Comparison of ENCODE assay signal across 8 cellular contexts in the genomic region with DNA sequence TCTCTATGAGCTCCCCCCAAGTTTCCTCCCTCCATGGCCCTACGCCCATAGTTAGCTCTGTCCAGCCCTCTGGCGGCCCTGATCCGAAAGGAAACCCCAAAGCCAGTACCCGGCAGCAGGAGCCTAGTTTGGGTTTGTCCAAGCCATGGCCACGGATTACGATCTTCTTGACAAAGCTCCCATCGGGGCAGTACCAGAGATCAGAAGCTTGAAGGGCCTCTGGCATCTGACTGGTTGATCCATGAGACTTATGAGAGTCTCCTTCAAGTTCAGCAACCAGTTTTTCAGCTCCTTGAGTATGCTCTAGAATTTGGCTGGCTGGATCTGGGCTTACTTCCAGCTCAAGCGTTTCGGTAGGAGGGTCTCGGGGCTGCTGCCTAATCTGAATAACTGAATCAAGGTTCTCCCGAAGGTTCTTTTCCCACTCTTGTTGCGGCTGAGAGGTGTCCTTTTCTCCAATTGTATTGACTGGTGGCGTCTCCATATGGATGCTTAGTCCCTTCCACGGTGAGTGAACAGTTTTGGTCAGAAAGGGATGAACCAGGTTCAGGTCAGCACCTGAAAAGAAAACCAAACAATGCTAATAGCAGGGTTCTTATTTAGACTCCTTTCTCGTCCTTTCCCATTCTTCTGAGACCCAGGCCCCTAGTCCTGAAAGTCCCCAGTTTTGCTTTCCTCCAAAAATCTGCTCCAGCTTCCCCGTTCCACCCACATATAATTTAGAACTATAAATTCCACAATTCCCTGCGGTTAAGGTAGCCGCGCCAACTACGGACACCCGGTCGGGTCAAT. TPM values are rescaled to one million over a fixed set of nuclear protein-coding genes. Genes with fewer than 3 reads are reported as not detected.
DNase-seq lines count a peak whose midpoint lies in the region; ATAC-seq and TF ChIP-seq lines count a peak whose summit lies in the region.

No MANE protein-coding gene starts in this region.

- H3K27ac ChIP-seq in SU-DHL-6 (ENCODE audit: low read depth, low read length) (0 out of 2 replicates have a peak overlapping the region, but pooled peaks have one; percentile 6), foreskin keratinocyte (peak overlapping the region; percentile 81), psoas muscle (peak overlapping the region; percentile 89)

- no peaks in the 10 kb centered on the region for H4K20me1 ChIP-seq in SU-DHL-6 (ENCODE audit: low read depth, low read length)

- H3K9me3 ChIP-seq in SU-DHL-6 (ENCODE audit: insufficient read depth, low read length) (no peaks in the 10 kb centered on the region), psoas muscle (no peaks in the 10 kb centered on the region)

- H3K36me3 ChIP-seq in SU-DHL-6 (ENCODE audit: low read length) (peaks cover 8% of the 10 kb centered on the region; the same call in 1 of the 2 replicates), psoas muscle (ENCODE audit: insufficient read depth in 1 of 2, low read depth in 1 of 2) (peaks cover under 1 to 28% of the 10 kb centered on the region in 2 donors)

- peaks cover 7% of the 10 kb centered on the region for H3K4me1 ChIP-seq in foreskin keratinocyte
- H3K4me1 ChIP-seq in psoas muscle, result peaks cover 26% of the 10 kb centered on the region

- intact Hi-C loops in psoas muscle (cut with DNase I), result loop anchor here (2.0 to 5.0 kb wide), 3 partner anchors 47 to 1158 kb away; partner anchors contain the start of genes AGPAT1 (in 2 of the 2), PFDN6 (in 1 of the 2), RNF5 (in 1 of the 2) and WDR46 (in 1 of the 2)

- H3F3A ChIP-seq in SU-DHL-6 (ENCODE audit: insufficient read depth), result peaks cover 9% of the 10 kb centered on the region; the same call in 1 of the 2 replicates

- no peaks in the 10 kb centered on the region for H3K9me2 ChIP-seq in SU-DHL-6 (replicated peaks; ENCODE audit: insufficient read depth, low read length)

- TF ChIP-seq CTCF in SU-DHL-6 (IDR thresholded peaks at IDR 0.05; ENCODE audit: insufficient read depth, low read length, poor library complexity, severe bottlenecking) (no peak), foreskin keratinocyte (conservative IDR thresholded peaks at IDR 0.05) (no peak), psoas muscle (IDR thresholded peaks at IDR 0.05) (no peak)

- peak; percentile 4 for ATAC-seq in foreskin keratinocyte
- peak in 3 of 4 donors; percentile 49 to 69 (median 51) for ATAC-seq in psoas muscle
- no peak for ATAC-seq in GM18909 (IDR thresholded peaks at IDR 0.05; ENCODE audit: poor library complexity, unreplicated experiment)

- H3K9ac ChIP-seq in SU-DHL-6 (ENCODE audit: low read length), result peak overlapping the region; percentile 72

- 26 to 32% (median 27%) methylated on average over 22 of the region's 22 CpGs for WGBS in psoas muscle, 3 donors

- H3K4me3 ChIP-seq in SU-DHL-6 (ENCODE audit: insufficient read depth, low read length, poor library complexity, severe bottlenecking) (peak overlapping the region; percentile 84), psoas muscle (peak overlapping the region; percentile 95)

- peak overlapping the region; percentile 90 for H2AFZ ChIP-seq in SU-DHL-6 (ENCODE audit: low read depth, low read length, severe bottlenecking)

- peak; percentile 59 for DNase-seq in activated CD8-positive, alpha-beta memory T cell treated with anti-CD3 and anti-CD28 coated beads for 24 hours
- no peak for DNase-seq in activated CD8-positive, alpha-beta memory T cell treated with anti-CD3 and anti-CD28 coated beads, Interleukin-2, amount 50 U/mL, for 4 hours
- no peak for DNase-seq in foreskin keratinocyte
- peak in 1 of 2 donors; percentile 10 for DNase-seq in psoas muscle
- no peak for DNase-seq in C1 segment of cervical spinal cord (lab: John Stamatoyannopoulos, UW)
- no peak for DNase-seq in stimulated activated naive CD4-positive, alpha-beta T cell treated with Interleukin-2 at 50 U/mL for 16 hours (lab: John Stamatoyannopoulos, UW)

- H3K27me3 ChIP-seq in SU-DHL-6 (ENCODE audit: low read length), result no peaks in the 10 kb centered on the region
- H3K27me3 ChIP-seq in foreskin keratinocyte, result no peaks in the 10 kb centered on the region
- H3K27me3 ChIP-seq in psoas muscle (ENCODE audit: insufficient read depth in 3 of 3, low read length in 2 of 3), result no peaks in the 10 kb centered on the region

- H3K4me2 ChIP-seq in SU-DHL-6 (ENCODE audit: low read depth, low read length, poor library complexity, severe bottlenecking), result peak overlapping the region; percentile 65

- peaks cover 32% of the 10 kb centered on the region for H3K79me2 ChIP-seq in SU-DHL-6 (ENCODE audit: insufficient read depth, low read length)

RNA-seq across cellular contexts. Expression of gene FKBPL, which starts 0.6 kb away (rescaled TPM):
- 7.5 and 8.6 TPM in 2 replicates for total RNA-seq in foreskin keratinocyte
- 11.0 and 12.5 TPM in 2 replicates for polyA plus RNA-seq in foreskin keratinocyte
- total RNA-seq in psoas muscle, result 1 to 10 TPM; 2.1 to 4.3 (median 4.1) TPM
- polyA plus RNA-seq in psoas muscle, result 10 to 100 TPM in 1 of 3 donors, 1 to 10 TPM in 2; 8.2 to 12.2 (median 9.9) TPM

RNA-seq across cellular contexts. Expression of gene ATF6B, which starts 1.4 kb away (rescaled TPM):
- total RNA-seq in foreskin keratinocyte (39.5 and 41.7 TPM in 2 replicates), psoas muscle (10 to 100 TPM; 17.2 to 23.8 (median 19.9) TPM)
- polyA plus RNA-seq in foreskin keratinocyte (51.9 and 54.1 TPM in 2 replicates), psoas muscle (10 to 100 TPM; 13.0 to 35.2 (median 15.1) TPM)

RNA-seq across cellular contexts. Expression of gene TNXB, which starts 20.4 kb away (rescaled TPM):
- total RNA-seq in foreskin keratinocyte, result 0.07 and 0.31 TPM in 2 replicates
- 0.03 and 0.07 TPM in 2 replicates for polyA plus RNA-seq in foreskin keratinocyte
- 10 to 100 TPM; 14.5 to 26.1 (median 23.9) TPM for total RNA-seq in psoas muscle
- polyA plus RNA-seq in psoas muscle, result 10 to 100 TPM in 1 of 3 donors, 1 to 10 TPM in 2; 7.0 to 13.6 (median 9.1) TPM

RNA-seq across cellular contexts. Expression of gene PRRT1, which starts 22.2 kb away (rescaled TPM):
- 0.21 and 0.37 TPM in 2 replicates for total RNA-seq in foreskin keratinocyte
- polyA plus RNA-seq in foreskin keratinocyte, result 0.45 and 0.75 TPM in 2 replicates
- total RNA-seq in psoas muscle, result under 1 TPM; 0.08 to 0.51 (median 0.16) TPM
- under 1 TPM; 0.22 to 0.28 (median 0.26) TPM for polyA plus RNA-seq in psoas muscle

RNA-seq across cellular contexts. Expression of gene PPT2, which starts 24.4 kb away (rescaled TPM):
- total RNA-seq in foreskin keratinocyte (12.1 and 14.0 TPM in 2 replicates), psoas muscle (10 to 100 TPM; 11.3 to 15.1 (median 14.0) TPM)
- polyA plus RNA-seq in foreskin keratinocyte (14.1 and 15.6 TPM in 2 replicates), psoas muscle (10 to 100 TPM; 12.5 to 28.3 (median 18.0) TPM)

Comparison
In these comparisons a context has a peak if more than half of its experiments do, and no peak if none do; other contexts are left out.
1. H3K27ac ChIP-seq: peak in every context shown above with its lines; median percentile 89 in psoas muscle; 81 in foreskin keratinocyte; 6 in SU-DHL-6.
2. RNA of gene TNXB, which starts 20.4 kb away (total RNA-seq): 14.5 to 26.1 TPM in psoas muscle; 0.07 to 0.31 TPM in foreskin keratinocyte; every median in the first group is over 10 times any median in the second.